In genomic region chr4:86376850-86377249, GRCh38 we compare ENCODE assay signal across 1 cellular context.
TF ChIP-seq lines count a peak whose summit lies in the region.

No MANE protein-coding gene starts in this region.

TF ChIP-seq in IMR-90, 13 proteins besides CTCF, POLR2A, EP300 and RAD21 (continued from another document):
- TF ChIP-seq USF2 (IDR thresholded peaks at IDR 0.05; ENCODE audit: low read depth, low read length): no peak
